In the genomic region with DNA sequence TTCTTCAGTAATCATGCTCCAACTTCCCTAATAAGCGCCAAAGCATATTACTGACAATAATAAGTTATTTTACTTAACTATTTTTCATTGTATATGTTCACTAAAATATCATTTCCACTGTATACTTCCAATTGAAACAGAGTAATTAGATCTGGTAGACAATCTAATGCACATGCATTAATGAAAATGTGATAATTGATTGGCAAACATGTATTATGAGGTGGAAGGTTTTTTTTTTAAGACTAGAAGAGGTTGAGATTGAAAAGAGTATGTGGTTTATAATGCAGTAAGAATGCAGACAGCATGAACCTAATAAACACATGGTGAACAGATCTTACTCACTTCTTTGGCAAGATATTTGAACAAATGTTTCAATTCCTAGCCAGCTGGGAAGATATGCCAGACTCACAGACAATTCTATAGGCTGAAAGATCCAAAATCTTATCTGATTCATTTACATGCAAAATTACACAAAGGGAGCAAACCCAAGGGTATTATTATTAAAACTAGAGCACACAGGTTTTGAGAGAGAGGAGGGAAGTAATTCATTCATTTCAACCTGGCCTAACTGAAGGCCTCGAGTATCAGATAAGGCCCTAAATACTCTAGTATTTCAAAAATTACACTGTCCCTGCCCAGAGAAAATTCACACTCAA, we compare ENCODE assay signal across 9 cellular contexts. TPM values are rescaled to one million over a fixed set of nuclear protein-coding genes. Genes with fewer than 3 reads are reported as not detected.
DNase-seq lines count a peak whose midpoint lies in the region; ATAC-seq and TF ChIP-seq lines count a peak whose summit lies in the region.
"Had no signal": no experiment of that assay in that cellular context is flagged by ENCODE, and none has a peak within 500 bp of the region (broad histone marks: within the 10 kb centered on the region; RNA-seq: fewer than 3 reads in every experiment).

No MANE protein-coding gene starts in this region.

- no peaks in the 10 kb centered on the region for H3K27me3 ChIP-seq in HUES6 (ENCODE audit: control insufficient read depth, insufficient read depth, low read length)

- H3K9me3 ChIP-seq in HUES6 (ENCODE audit: control insufficient read depth, insufficient read depth, low read depth, low read length) = no peaks in the 10 kb centered on the region

- H3K4me1 ChIP-seq in HUES6 (ENCODE audit: control insufficient read depth, insufficient read depth, low read length) = peaks cover 26% of the 10 kb centered on the region

- peak overlapping the region; percentile 98 for H3K4me3 ChIP-seq in HUES6 (ENCODE audit: low read depth, low read length)

- no peak for ATAC-seq in HG02571 (IDR thresholded peaks at IDR 0.05; ENCODE audit: unreplicated experiment)
- ATAC-seq in HG02763 (IDR thresholded peaks at IDR 0.05; ENCODE audit: unreplicated experiment) = no peak
- no peak for ATAC-seq in esophagus mucosa

- peak overlapping the region; percentile 87 to 98 (median 91) for H3K27ac Mint-ChIP-seq in nephron
- H3K27ac Mint-ChIP-seq: T-helper 2 cell treated with Interferon-gamma antibody and Interleukin-4, amounts not matched to agents 5 μg/mL and 100 μg/mL, for 36 hours had no signal

- H3K36me3 ChIP-seq in HUES6 (ENCODE audit: control insufficient read depth, insufficient read depth, low read length) = no peaks in the 10 kb centered on the region; the same call in 1 of the 2 replicates

- no peak for TF ChIP-seq CTCF in nephron (IDR thresholded peaks at IDR 0.05; ENCODE audit: unreplicated experiment in 3 of 3)

- no peaks in the 10 kb centered on the region for H3K9me3 Mint-ChIP-seq in nephron
- H3K9me3 Mint-ChIP-seq: T-helper 2 cell treated with Interferon-gamma antibody and Interleukin-4, amounts not matched to agents 5 μg/mL and 100 μg/mL, for 36 hours had no signal

- DNase-seq in Ammon's horn (ENCODE audit: low spot score) (peak; percentile 11), dedifferentiated amniotic fluid mesenchymal stem cell (ENCODE audit: extremely low spot score) (peak; percentile 54), NCI-H2107 (lab: John Stamatoyannopoulos, UW) (no peak)

- no peaks in the 10 kb centered on the region for H3K36me3 Mint-ChIP-seq in nephron (ENCODE audit: low read depth)

- H3K4me3 Mint-ChIP-seq in nephron = peak overlapping the region; percentile 88 to 95 (median 91)
- H3K4me3 Mint-ChIP-seq: T-helper 2 cell treated with Interferon-gamma antibody and Interleukin-4, amounts not matched to agents 5 μg/mL and 100 μg/mL, for 36 hours had no signal

- H3K9ac ChIP-seq in HUES6 (ENCODE audit: low read length) = peak overlapping the region; percentile 23

- peaks cover 4% of the 10 kb centered on the region for H3K27me3 Mint-ChIP-seq in nephron (ENCODE audit: low read depth)

- H3K4me1 Mint-ChIP-seq in nephron = peaks cover 66% of the 10 kb centered on the region

- peak overlapping the region; percentile 95; the same call in 1 of the 2 replicates for H3K27ac ChIP-seq in HUES6 (ENCODE audit: low read depth, low read length)

RNA-seq across cellular contexts. Expression of a gene that starts 2.8 kb away (rescaled TPM):
- 121 TPM for total RNA-seq in esophagus mucosa

RNA-seq across cellular contexts. Expression of a gene that starts 43.1 kb away (rescaled TPM):
- total RNA-seq in esophagus mucosa = 1.2 TPM
